Comparison of ENCODE assay signal across 25 cellular contexts in genomic region chr1:18830596-18830995, GRCh38. TPM values are rescaled to one million over a fixed set of nuclear protein-coding genes. Genes with fewer than 3 reads are reported as not detected.
"Had no signal": no experiment of that assay in that cellular context is flagged by ENCODE, and none has a peak within 500 bp of the region (broad histone marks: within the 10 kb centered on the region; RNA-seq: fewer than 3 reads in every experiment).

No MANE protein-coding gene starts in this region.

- H3K27ac ChIP-seq: SJSA1 had no signal

- ATAC-seq: HepG2, T-cell had no signal

- DNase-seq: IMR-90, Karpas-422, KG1, MG63, NCI-H1092, NCI-H1105 treated with DMSO at 0.1 percent for 48 hours, NCI-H1417 treated with DMSO at 0.1 percent for 48 hours, NCI-H187, NCI-H2029, NCI-H2081 treated with DMSO at 0.1 percent for 48 hours, NCI-H2171, NCI-H226, NCI-H446, NCI-H510A, NCI-H524 treated with DMSO at 0.1 percent for 48 hours, NCI-H69, NCI-H774, Right ventricle myocardium superior, RPMI8226, SIG-M5, SW 1271, T-cell had no signal

- H3K4me3 ChIP-seq: MG63, SJSA1 had no signal

- H3K36me3 ChIP-seq: MG63, SJSA1 had no signal

- H3K4me1 ChIP-seq: SJSA1 had no signal

- H3K9me3 ChIP-seq: MG63, SJSA1 had no signal

RNA-seq across cellular contexts. Expression of gene TAS1R2, which starts 28.9 kb away (rescaled TPM):
- total RNA-seq: HepG2, HT1080, IMR-90, Right ventricle myocardium superior, SJSA1, T-cell had no signal
- polyA plus RNA-seq: HepG2, IMR-90 had no signal
